23 cellular contexts compared by ENCODE assay signal in the genomic region with DNA sequence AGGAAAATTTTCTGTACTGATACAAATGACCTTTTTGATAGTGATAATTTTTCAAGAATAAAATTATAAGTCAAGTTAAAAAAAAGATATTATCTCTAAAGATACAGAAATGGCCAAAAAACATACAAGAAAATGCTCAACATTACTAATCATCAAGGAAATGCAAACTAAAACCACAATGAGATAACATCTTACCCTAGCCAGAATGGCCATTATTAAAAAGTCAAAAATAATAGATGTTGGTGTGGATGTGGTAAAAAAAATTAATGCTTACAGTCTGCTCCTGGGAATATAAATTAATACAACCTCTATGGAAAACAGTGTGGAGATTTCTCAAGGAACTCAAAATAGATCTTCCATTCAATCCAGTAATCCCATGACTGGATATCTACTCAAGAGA. TPM values are rescaled to one million over a fixed set of nuclear protein-coding genes. Genes with fewer than 3 reads are reported as not detected.
DNase-seq lines count a peak whose midpoint lies in the region; ATAC-seq, FAIRE-seq and TF ChIP-seq lines count a peak whose summit lies in the region.
"Had no signal": no experiment of that assay in that cellular context is flagged by ENCODE, and none has a peak within 500 bp of the region (broad histone marks: within the 10 kb centered on the region; RNA-seq: fewer than 3 reads in every experiment).

No MANE protein-coding gene starts in this region.

- H3K36me3 Mint-ChIP-seq in CD8-positive, alpha-beta T cell = no peaks in the 10 kb centered on the region
- H3K36me3 Mint-ChIP-seq: CD14-positive monocyte had no signal

- intact Hi-C loops in CD8-positive, alpha-beta T cell (cut with DNase I, micrococcal nuclease) = loop anchor here in 1 of 2 experiments (2.0 to 5.0 kb wide), 2 partner anchors 16 to 39 kb away; no protein-coding TSS in a partner anchor
- intact Hi-C loops in kidney (cut with DNase I) = no loop called here

- H3K4me3 Mint-ChIP-seq in CD8-positive, alpha-beta T cell = no peak overlapping the region
- H3K4me3 Mint-ChIP-seq: B cell; CD14-positive monocyte; CD4-positive, alpha-beta T cell; GM23338; H9 had no signal

- no peak overlapping the region for H3K4me3 ChIP-seq in CD8-positive, alpha-beta T cell (ENCODE audit: low read depth, low read length)
- H3K4me3 ChIP-seq in kidney (ENCODE audit: low read length in 2 of 2) = no peak overlapping the region
- H3K4me3 ChIP-seq: BLaER1, GM23338 had no signal

- H3K27me3 ChIP-seq in CD8-positive, alpha-beta T cell (ENCODE audit: insufficient read depth, low read length) = no peaks in the 10 kb centered on the region
- H3K27me3 ChIP-seq: BLaER1 had no signal

- CTCF ChIA-PET in CD8-positive, alpha-beta T cell (lab: Charles Lee) = interaction anchor here (1.5 kb wide), 1 partner anchor 9 kb away, joined by 4 read pairs; no protein-coding TSS in a partner anchor
- CTCF ChIA-PET in RWPE1 (lab: Yijun Ruan, JAX) = interaction anchor here (0.6 kb wide), 1 partner anchor 278 kb away, joined by 3 read pairs; no protein-coding TSS in a partner anchor

- POLR2A ChIA-PET in CD8-positive, alpha-beta T cell (lab: Charles Lee) = interaction anchor here (1.2 to 1.3 kb wide), 2 partner anchors 20 to 23 kb away, joined by 3 to 4 read pairs; partner anchors contain the start of gene PTGER4
- POLR2A ChIA-PET in RWPE1 (lab: Yijun Ruan, JAX; ENCODE audit: low non-redundant PET) = no interaction called here

- peaks cover 55% of the 10 kb centered on the region for H3K4me1 Mint-ChIP-seq in CD8-positive, alpha-beta T cell (ENCODE audit: low read depth)
- H3K4me1 Mint-ChIP-seq: GM23338, H9 had no signal

- H3K27ac Mint-ChIP-seq in CD8-positive, alpha-beta T cell = peak overlapping the region; percentile 7
- H3K27ac Mint-ChIP-seq: B cell, GM23338, H9 had no signal

- no peak for TF ChIP-seq CTCF in CD8-positive, alpha-beta T cell (IDR thresholded peaks at IDR 0.05)
- TF ChIP-seq CTCF in RWPE1 (conservative IDR thresholded peaks at IDR 0.05; ENCODE audit: low read depth) = 0 out of 2 replicates have a peak, but pooled peaks have one; percentile 2
- TF ChIP-seq CTCF in kidney (IDR thresholded peaks at IDR 0.05; ENCODE audit: borderline replicate concordance, extremely low read depth, insufficient read depth) = no peak

- H3K9me3 ChIP-seq in CD8-positive, alpha-beta T cell (ENCODE audit: low read length) = no peaks in the 10 kb centered on the region
- H3K9me3 ChIP-seq in kidney (ENCODE audit: control insufficient read depth in 1 of 2, low read length in 2 of 2) = no peaks in the 10 kb centered on the region
- H3K9me3 ChIP-seq: BLaER1 had no signal

- no peak for DNase-seq in CD8-positive, alpha-beta T cell
- DNase-seq in ELR (ENCODE audit: low read depth) (peak; percentile 17), RWPE1 (ENCODE audit: low spot score) (no peak), kidney (no peak), SKM-1 (lab: John Stamatoyannopoulos, UW; ENCODE audit: unreplicated experiment) (no peak), iPS-NIHi11 (ENCODE audit: low spot score) (no peak), glomerular visceral epithelial cell (ENCODE audit: extremely low spot score) (no peak)
- DNase-seq: Calu3; CD4-positive, alpha-beta T cell; COR-L47; DMS53; DMS79 treated with DMSO at 0.1 percent for 48 hours; GF-D8; H9 had no signal

- no peak for ATAC-seq in CD8-positive, alpha-beta T cell
- ATAC-seq: GM23338, HCT116 had no signal

- H3K27ac ChIP-seq in CD8-positive, alpha-beta T cell (ENCODE audit: low read depth, low read length) = no peak overlapping the region
- H3K27ac ChIP-seq in RWPE1 (no peak overlapping the region), kidney (ENCODE audit: low read depth in 2 of 2, low read length in 2 of 2) (no peak overlapping the region)
- H3K27ac ChIP-seq: 22Rv1, BLaER1 had no signal

- no peaks in the 10 kb centered on the region for H3K27me3 Mint-ChIP-seq in CD8-positive, alpha-beta T cell (ENCODE audit: low read depth)
- H3K27me3 Mint-ChIP-seq: B cell; CD4-positive, alpha-beta T cell had no signal

- FAIRE-seq in kidney (lab: Jason Lieb, UNC) = peak; percentile 76
- FAIRE-seq: GM12891, GM18507 had no signal

- H3K36me3 ChIP-seq in CD8-positive, alpha-beta T cell (ENCODE audit: insufficient read depth, low read length) = no peaks in the 10 kb centered on the region
- no peaks in the 10 kb centered on the region for H3K36me3 ChIP-seq in kidney (ENCODE audit: control insufficient read depth in 1 of 2, insufficient read depth in 2 of 2, low read length in 2 of 2)
- H3K36me3 ChIP-seq: BLaER1 had no signal

- H3K9me3 Mint-ChIP-seq in CD8-positive, alpha-beta T cell = no peaks in the 10 kb centered on the region
- H3K9me3 Mint-ChIP-seq: CD4-positive, alpha-beta T cell; GM23338; H9 had no signal

- peaks cover 39% of the 10 kb centered on the region for H3K4me1 ChIP-seq in CD8-positive, alpha-beta T cell (ENCODE audit: insufficient read depth, low read length)
- no peaks in the 10 kb centered on the region for H3K4me1 ChIP-seq in kidney (ENCODE audit: control insufficient read depth in 1 of 2, insufficient read depth in 1 of 2, low read depth in 1 of 2, low read length in 2 of 2)

- no peak overlapping the region for H3K9ac ChIP-seq in kidney (ENCODE audit: low read length in 2 of 2)
- H3K9ac ChIP-seq: BLaER1 had no signal

RNA-seq across cellular contexts. Expression of gene PTGER4, which starts 22.9 kb away (rescaled TPM):
- 100 to 1,000 TPM; 334 to 371 TPM for total RNA-seq in CD8-positive, alpha-beta T cell
- 17.2 TPM for total RNA-seq in kidney
- polyA plus RNA-seq in kidney (ENCODE audit: insufficient read depth, low read depth, low replicate concordance) = 8.5 TPM
- total RNA-seq: G401 had no signal

Comparison
In these comparisons a context has a peak if more than half of its experiments do, and no peak if none do; other contexts are left out.
1. RNA of gene PTGER4, which starts 22.9 kb away (total RNA-seq): 334 to 371 TPM in CD8-positive, alpha-beta T cell; 17.2 TPM in kidney (single experiment); every median in the first group is over 10 times any median in the second.